ENCODE assay signal across 8 cellular contexts in the genomic region with DNA sequence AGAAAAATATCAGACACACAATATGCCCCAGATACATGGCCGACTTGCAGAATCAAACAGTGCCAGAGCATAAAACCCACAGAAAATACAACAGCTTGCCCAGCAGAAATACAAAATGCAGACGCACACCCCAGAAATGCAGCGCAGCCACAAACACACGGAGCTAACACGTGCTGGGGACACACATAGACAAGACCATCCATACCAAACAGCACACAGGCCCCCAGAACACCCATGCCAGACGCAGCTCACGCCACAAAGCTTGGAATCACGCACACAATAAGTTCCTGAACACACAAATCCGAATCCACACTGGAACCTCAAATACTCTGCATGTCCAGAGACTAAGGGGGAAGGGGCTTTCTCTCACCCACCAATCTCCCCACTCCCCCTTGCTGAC. TPM values are rescaled to one million over a fixed set of nuclear protein-coding genes. Genes with fewer than 3 reads are reported as not detected.
DNase-seq lines count a peak whose midpoint lies in the region; ATAC-seq, FAIRE-seq and TF ChIP-seq lines count a peak whose summit lies in the region.

No MANE protein-coding gene starts in this region.

- intact Hi-C loops in colonic mucosa (cut with DNase I), result loop anchor here (10.0 kb wide), 1 partner anchor 108 kb away; a partner anchor contains a TSS
- intact Hi-C loops in pancreas (cut with DNase I), result no loop called here

- peak overlapping the region; percentile 72 for H3K4me3 ChIP-seq in GM06990 (replicated peaks; ENCODE audit: low read depth, low read length)
- peak overlapping the region; percentile 33 for H3K4me3 ChIP-seq in MG63
- H3K4me3 ChIP-seq in colonic mucosa, result peak overlapping the region; percentile 30
- peak overlapping the region; percentile 12 to 48 (median 29) for H3K4me3 ChIP-seq in pancreas

- no peaks in the 10 kb centered on the region for H3K9me3 ChIP-seq in MG63
- H3K9me3 ChIP-seq in colonic mucosa, result no peaks in the 10 kb centered on the region
- no peaks in the 10 kb centered on the region for H3K9me3 ChIP-seq in pancreas

- FAIRE-seq in pancreas (lab: Jason Lieb, UNC), result no peak

- TF ChIP-seq CTCF in GM06990 (IDR thresholded peaks at IDR 0.05; ENCODE audit: insufficient read depth, low read length, poor library complexity, severe bottlenecking) (no peak), colonic mucosa (IDR thresholded peaks at IDR 0.05) (no peak), pancreas (IDR thresholded peaks at IDR 0.05) (no peak)

- DNase-seq in GM06990 (ENCODE audit: extremely low read depth, insufficient read length) (no peak), MG63 (no peak), colonic mucosa (no peak), pancreas (no peak), HuH-7.5 (ENCODE audit: low spot score) (no peak), NOMO-1 treated with DMSO at 0.1 percent for 48 hours (lab: John Stamatoyannopoulos, UW; ENCODE audit: unreplicated experiment) (no peak)

- H3K36me3 ChIP-seq in GM06990 (ENCODE audit: control insufficient read depth, insufficient read depth, low read length), result peaks cover 15% of the 10 kb centered on the region
- H3K36me3 ChIP-seq in MG63, result peaks cover 70% of the 10 kb centered on the region
- H3K36me3 ChIP-seq in colonic mucosa, result no peaks in the 10 kb centered on the region
- no peaks in the 10 kb centered on the region for H3K36me3 ChIP-seq in pancreas

- peak overlapping the region; percentile 67 for H3K27ac ChIP-seq in colonic mucosa
- peak overlapping the region; percentile 33 to 76 (median 68) for H3K27ac ChIP-seq in pancreas

- H3K27me3 ChIP-seq in GM06990 (replicated peaks; ENCODE audit: control insufficient read depth, insufficient read depth, low read length) (no peaks in the 10 kb centered on the region), MG63 (no peaks in the 10 kb centered on the region), colonic mucosa (no peaks in the 10 kb centered on the region), pancreas (no peaks in the 10 kb centered on the region)

- peak overlapping the region; percentile 53 to 54 for H3K9ac ChIP-seq in colonic mucosa (ENCODE audit: low read depth in 2 of 2, low read length in 2 of 2)

- 36 to 51% methylated on average over 9 of the region's 9 CpGs for WGBS in pancreas, 2 donors

- H3K4me1 ChIP-seq in colonic mucosa (peaks cover 29% of the 10 kb centered on the region), pancreas (peaks cover 0 to 23% (median 0%) of the 10 kb centered on the region in 3 donors)

- ATAC-seq in pancreas (peak in 2 of 4 donors; percentile 1 to 4), GM18502 (IDR thresholded peaks at IDR 0.05; ENCODE audit: poor library complexity, unreplicated experiment) (no peak), GM21825 (IDR thresholded peaks at IDR 0.05; ENCODE audit: unreplicated experiment) (no peak)

RNA-seq across cellular contexts. Expression of a gene that starts 17.1 kb away (rescaled TPM):
- 2.8 and 22.3 TPM in 2 replicates for total RNA-seq in MG63 (2014; rRNA removed; shearing (Covaris generic); ENCODE audit: low replicate concordance)
- 10 to 100 TPM; 20.6 to 30.5 TPM for total RNA-seq in colonic mucosa
- 10 to 100 TPM in 5 of 6 donors, 1 to 10 TPM in 1; 9.4 to 19.2 (median 13.1) TPM for total RNA-seq in pancreas
- polyA plus RNA-seq in pancreas, result 10 to 100 TPM; 11.3 to 12.4 TPM

RNA-seq across cellular contexts. Expression of a gene that starts 26.6 kb away (rescaled TPM):
- total RNA-seq in MG63 (2014; rRNA removed; shearing (Covaris generic); ENCODE audit: low replicate concordance), result 5.6 and 8.6 TPM in 2 replicates
- 10 to 100 TPM in 1 of 2 donors, 1 to 10 TPM in 1; 7.7 to 14.6 TPM for total RNA-seq in colonic mucosa
- total RNA-seq in pancreas, result 10 to 100 TPM in 2 of 6 donors, 1 to 10 TPM in 4; 3.3 to 32.3 (median 6.9) TPM
- polyA plus RNA-seq in pancreas, result 1 to 10 TPM; 4.0 to 6.0 TPM

RNA-seq across cellular contexts. Expression of a gene that starts 36.9 kb away (rescaled TPM):
- 2.4 and 31.0 TPM in 2 replicates for total RNA-seq in MG63 (2014; rRNA removed; shearing (Covaris generic); ENCODE audit: low replicate concordance)
- total RNA-seq in colonic mucosa, result 10 to 100 TPM in 1 of 2 donors, 1 to 10 TPM in 1; 8.4 to 10.4 TPM
- total RNA-seq in pancreas, result 1 to 10 TPM; 1.5 to 5.7 (median 2.2) TPM
- polyA plus RNA-seq in pancreas, result 1 to 10 TPM; 4.5 to 7.5 TPM

RNA-seq across cellular contexts. Expression of a gene that starts 49.3 kb away (rescaled TPM):
- 0.64 and 1.5 TPM in 2 replicates for total RNA-seq in MG63 (2014; rRNA removed; shearing (Covaris generic); ENCODE audit: low replicate concordance)
- 1 to 10 TPM; 2.0 to 3.6 TPM for total RNA-seq in colonic mucosa
- total RNA-seq in pancreas, result 1 to 10 TPM; 3.8 to 5.9 (median 4.8) TPM
- polyA plus RNA-seq in pancreas, result 10 to 100 TPM; 24.8 to 33.0 TPM
